12 cellular contexts compared by ENCODE assay signal in the genomic region with DNA sequence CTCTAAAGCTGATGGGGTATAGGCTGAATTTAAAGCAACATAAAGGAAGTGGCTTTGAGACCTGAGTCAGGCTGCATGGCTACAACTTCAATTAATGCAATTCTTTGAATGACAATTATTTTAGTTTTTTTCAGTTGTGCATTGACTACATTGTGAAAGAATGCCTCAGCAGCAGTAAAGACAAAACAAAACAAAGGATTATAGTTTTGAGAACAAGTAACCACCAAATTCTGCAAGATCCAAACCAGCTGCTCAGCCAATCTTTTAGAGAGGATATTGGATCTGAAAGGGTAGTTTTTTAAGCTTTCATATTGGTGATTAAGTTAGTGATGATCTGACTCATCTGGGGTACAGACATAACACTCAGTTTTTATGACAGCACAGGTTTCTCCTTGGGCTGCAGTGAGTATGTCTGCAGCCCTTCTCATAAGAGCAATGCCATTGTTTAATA. TPM values are rescaled to one million over a fixed set of nuclear protein-coding genes. Genes with fewer than 3 reads are reported as not detected.
DNase-seq lines count a peak whose midpoint lies in the region; ATAC-seq and TF ChIP-seq lines count a peak whose summit lies in the region.
"Had no signal": no experiment of that assay in that cellular context is flagged by ENCODE, and none has a peak within 500 bp of the region (broad histone marks: within the 10 kb centered on the region; RNA-seq: fewer than 3 reads in every experiment).

No MANE protein-coding gene starts in this region.

- no peak overlapping the region for H3K4me3 ChIP-seq in gastroesophageal sphincter
- H3K4me3 ChIP-seq in foreskin fibroblast (ENCODE audit: low read depth in 1 of 2, low read length in 2 of 2) = no peak overlapping the region

- H3K9me3 ChIP-seq in gastroesophageal sphincter = peaks cover 0 to 3% (median 0%) of the 10 kb centered on the region in 3 donors
- H3K9me3 ChIP-seq: BE2C had no signal

- peak; percentile 64 for ATAC-seq in GM18861 (IDR thresholded peaks at IDR 0.05; ENCODE audit: unreplicated experiment)
- ATAC-seq in HG02798 (IDR thresholded peaks at IDR 0.05; ENCODE audit: poor library complexity, unreplicated experiment) = peak; percentile 74
- no peak for ATAC-seq in gastroesophageal sphincter
- ATAC-seq: naive thymus-derived CD4-positive, alpha-beta T cell had no signal

- TF ChIP-seq CTCF in gastroesophageal sphincter (IDR thresholded peaks at IDR 0.05) = no peak
- TF ChIP-seq CTCF in foreskin fibroblast (IDR thresholded peaks at IDR 0.05; ENCODE audit: low read depth, low read length) = no peak

- no peak for TF ChIP-seq EP300 in gastroesophageal sphincter (IDR thresholded peaks at IDR 0.05)

- DNase-seq in AG08395 (ENCODE audit: low spot score) (peak; percentile 69), amniotic epithelial cell (ENCODE audit: low read depth) (peak; percentile 39), NCI-H146 treated with DMSO at 0.1 percent for 48 hours (lab: John Stamatoyannopoulos, UW; ENCODE audit: unreplicated experiment) (no peak), ureter (ENCODE audit: low spot score) (no peak), foreskin fibroblast (no peak)
- DNase-seq: BE2C; naive thymus-derived CD4-positive, alpha-beta T cell; NCI-H1105 treated with DMSO at 0.1 percent for 48 hours had no signal

- no peak overlapping the region for H3K27ac ChIP-seq in gastroesophageal sphincter
- H3K27ac ChIP-seq: epithelial cell of prostate had no signal

- no peaks in the 10 kb centered on the region for H3K4me1 ChIP-seq in gastroesophageal sphincter
- H3K4me1 ChIP-seq: BE2C had no signal

- peaks cover 7% of the 10 kb centered on the region for H3K27me3 ChIP-seq in gastroesophageal sphincter
- H3K27me3 ChIP-seq: BE2C had no signal

- TF ChIP-seq POLR2A in gastroesophageal sphincter (IDR thresholded peaks at IDR 0.05) = no peak

- H3K36me3 ChIP-seq in gastroesophageal sphincter = no peaks in the 10 kb centered on the region
- H3K36me3 ChIP-seq: BE2C had no signal

RNA-seq across cellular contexts. Expression of gene ABCA13, which starts 40.6 kb away (rescaled TPM):
- total RNA-seq in gastroesophageal sphincter (under 1 TPM in 3 of 4 donors, not detected in 1; under 0.01 to 0.54 (median 0.04) TPM), ureter (5.2 TPM)

RNA-seq across cellular contexts. Expression of gene UPP1, which starts 41.6 kb away (rescaled TPM):
- total RNA-seq in gastroesophageal sphincter (10 to 100 TPM in 3 of 4 donors, 1 to 10 TPM in 1; 6.1 to 27.6 (median 12.0) TPM), ureter (58.2 TPM)

Comparison
In these comparisons a context has a peak if more than half of its experiments do, and no peak if none do; other contexts are left out.
1. DNase-seq: peak in AG08395 (single experiment) and amniotic epithelial cell (single experiment); none in NCI-H146 treated with DMSO at 0.1 percent for 48 hours (single experiment), ureter (single experiment) and foreskin fibroblast (0 of 2).